31 cellular contexts compared by ENCODE assay signal in genomic region chr7:42378149-42378548, GRCh38.
"Had no signal": no experiment of that assay in that cellular context is flagged by ENCODE, and none has a peak within 500 bp of the region (broad histone marks: within the 10 kb centered on the region; RNA-seq: fewer than 3 reads in every experiment).

No MANE protein-coding gene starts in this region.

- H2AFZ ChIP-seq: neural progenitor cell, parathyroid adenoma had no signal

- H3K9ac ChIP-seq: neural progenitor cell, parathyroid adenoma had no signal

- H3K27me3 ChIP-seq: neural progenitor cell, ovary, spleen, suprapubic skin, testis, tibial artery, transverse colon, upper lobe of right lung, uterus had no signal

- H3K27ac ChIP-seq: neural progenitor cell, ovary, parathyroid adenoma, psoas muscle, skin epidermis, spleen, suprapubic skin, testis, tibial artery, transverse colon, upper lobe of right lung, uterus had no signal

- H3K4me1 Mint-ChIP-seq: natural killer cell; neural progenitor cell; stimulated activated memory B cell treated with anti-CD40 and anti-IgM and Interleukin-4, amounts not matched to agents 10 μg/mL and 1 μg/mL and 100 μg/mL, for 72 hours; stimulated activated naive CD8-positive, alpha-beta T cell treated with anti-CD3 and anti-CD28 coated beads, Interleukin-15, amount 100 ng/mL, for 72 hours had no signal

- H3K36me3 ChIP-seq: neural progenitor cell, ovary, spleen, suprapubic skin, tibial artery, transverse colon, upper lobe of right lung, uterus had no signal

- H3K4me2 ChIP-seq: neural progenitor cell, smooth muscle cell had no signal

- H3K9me3 Mint-ChIP-seq: stimulated activated naive CD8-positive, alpha-beta T cell treated with anti-CD3 and anti-CD28 coated beads, Interleukin-15, amount 100 ng/mL, for 72 hours; type B pancreatic cell had no signal

- H3K27ac Mint-ChIP-seq: natural killer cell; nephron; progenitor cell of endocrine pancreas; stimulated activated memory B cell treated with anti-CD40 and anti-IgM and Interleukin-4, amounts not matched to agents 10 μg/mL and 1 μg/mL and 100 μg/mL, for 72 hours; stimulated activated naive CD8-positive, alpha-beta T cell treated with anti-CD3 and anti-CD28 coated beads, Interleukin-15, amount 100 ng/mL, for 72 hours; type B pancreatic cell had no signal

- H3K4me3 Mint-ChIP-seq: natural killer cell; nephron; neural progenitor cell; stimulated activated memory B cell treated with anti-CD40 and anti-IgM and Interleukin-4, amounts not matched to agents 10 μg/mL and 1 μg/mL and 100 μg/mL, for 72 hours; stimulated activated naive CD8-positive, alpha-beta T cell treated with anti-CD3 and anti-CD28 coated beads, Interleukin-15, amount 100 ng/mL, for 72 hours; type B pancreatic cell had no signal

- H3K27me3 Mint-ChIP-seq: progenitor cell of endocrine pancreas; stimulated activated naive CD8-positive, alpha-beta T cell treated with anti-CD3 and anti-CD28 coated beads, Interleukin-15, amount 100 ng/mL, for 72 hours; type B pancreatic cell had no signal

- ATAC-seq: natural killer cell; psoas muscle; right cardiac atrium; sciatic nerve; stimulated activated memory B cell treated with anti-CD40 and anti-IgM and Interleukin-4, amounts not matched to agents 10 μg/mL and 1 μg/mL and 100 μg/mL, for 72 hours; stimulated activated naive CD8-positive, alpha-beta T cell treated with anti-CD3 and anti-CD28 coated beads, Interleukin-15, amount 100 ng/mL, for 72 hours; stimulated activated naive CD8-positive, alpha-beta T cell treated with anti-CD3 and anti-CD28 coated beads, Interleukin-15, Interleukin-2, amounts not matched to agents 100 U/mL and 50 U/mL, for 24 hours; upper lobe of right lung had no signal

- H3K79me2 ChIP-seq: parathyroid adenoma had no signal

- DNase-seq: natural killer cell; occipital lobe; ovary; posterior cingulate gyrus; psoas muscle; right cardiac atrium; spleen; stimulated activated CD4-positive, alpha-beta T cell treated with anti-CD3 and anti-CD28 coated beads, Interleukin-12 subunit alpha, Interleukin-12 subunit beta, amount 100 ng/mL, for 4 hours; stimulated activated CD4-positive, alpha-beta T cell treated with anti-CD3 and anti-CD28 coated beads, Interleukin-1b, Interleukin-23, amount 100 ng/mL, for 48 hours; stimulated activated CD4-positive, alpha-beta T cell treated with anti-CD3 and anti-CD28 coated beads, Interleukin-4, amount 100 ng/mL, for 1 hour; stimulated activated CD4-positive, alpha-beta T cell treated with anti-CD3 and anti-CD28 coated beads, Interleukin-4, amount 100 ng/mL, for 4 hours; stimulated activated CD8-positive, alpha-beta memory T cell treated with anti-CD3 and anti-CD28 coated beads, Interleukin-4, amount 100 ng/mL, for 48 hours; stimulated activated naive CD4-positive, alpha-beta T cell; stimulated activated naive CD8-positive, alpha-beta T cell treated with anti-CD3 and anti-CD28 coated beads, Interleukin-15, amount 100 ng/mL, for 72 hours; stimulated activated naive CD8-positive, alpha-beta T cell treated with anti-CD3 and anti-CD28 coated beads, Interleukin-15, Interleukin-2, amounts not matched to agents 100 U/mL and 50 U/mL, for 24 hours; substantia nigra; testis; tibial artery; transverse colon; upper lobe of right lung; uterus had no signal

- H3K36me3 Mint-ChIP-seq: natural killer cell; neural progenitor cell; stimulated activated memory B cell treated with anti-CD40 and anti-IgM and Interleukin-4, amounts not matched to agents 10 μg/mL and 1 μg/mL and 100 μg/mL, for 72 hours; type B pancreatic cell had no signal

- H3K4me3 ChIP-seq: neural progenitor cell, ovary, psoas muscle, skin epidermis, smooth muscle cell, spleen, suprapubic skin, testis, tibial artery, transverse colon, upper lobe of right lung, uterus had no signal

- H3K4me1 ChIP-seq: parathyroid adenoma, psoas muscle, spleen, suprapubic skin, testis, transverse colon, upper lobe of right lung, uterus had no signal

- H3K9me3 ChIP-seq: ovary, psoas muscle, spleen, suprapubic skin, testis, tibial artery, transverse colon, upper lobe of right lung, uterus had no signal
